Comparison of ENCODE assay signal across 14 cellular contexts in genomic region chr17:80846932-80847331, GRCh38.
DNase-seq lines count a peak whose midpoint lies in the region; ATAC-seq and TF ChIP-seq lines count a peak whose summit lies in the region.
"Had no signal": no experiment of that assay in that cellular context is flagged by ENCODE, and none has a peak within 500 bp of the region (broad histone marks: within the 10 kb centered on the region; RNA-seq: fewer than 3 reads in every experiment).

No MANE protein-coding gene starts in this region.

- no peaks in the 10 kb centered on the region for H3K27me3 ChIP-seq in left ventricle myocardium inferior (ENCODE audit: low read depth)
- no peaks in the 10 kb centered on the region for H3K27me3 ChIP-seq in tibial artery
- no peaks in the 10 kb centered on the region for H3K27me3 ChIP-seq in foreskin keratinocyte
- H3K27me3 ChIP-seq: adrenal gland, ovary, suprapubic skin had no signal

- H3K9me3 ChIP-seq in left ventricle myocardium inferior (replicated peaks) (no peaks in the 10 kb centered on the region), tibial artery (no peaks in the 10 kb centered on the region)
- H3K9me3 ChIP-seq: adrenal gland, ovary, suprapubic skin had no signal

- intact Hi-C loops in cardiac septum (cut with DNase I): no loop called here
- intact Hi-C loops in left ventricle myocardium inferior (cut with micrococcal nuclease): no loop called here
- intact Hi-C loops in activated B cell treated with CpG ODN at 0.5 μM for 24 hours (cut with micrococcal nuclease): no loop called here
- intact Hi-C loops in tibial artery (cut with DNase I; ENCODE audit: low total_unique reads): no loop called here

- H3K9me3 Mint-ChIP-seq in activated B cell treated with CpG ODN at 0.5 μM for 24 hours: no peaks in the 10 kb centered on the region
- H3K9me3 Mint-ChIP-seq in immature natural killer cell: no peaks in the 10 kb centered on the region
- H3K9me3 Mint-ChIP-seq: mesothelial cell of epicardium had no signal

- TF ChIP-seq CTCF in left ventricle myocardium inferior (IDR thresholded peaks at IDR 0.05; ENCODE audit: borderline replicate concordance) (no peak), activated B cell treated with CpG ODN at 0.5 μM for 24 hours (IDR thresholded peaks at IDR 0.05) (no peak), tibial artery (IDR thresholded peaks at IDR 0.05) (no peak), foreskin keratinocyte (conservative IDR thresholded peaks at IDR 0.05) (no peak)

- H3K36me3 Mint-ChIP-seq in activated B cell treated with CpG ODN at 0.5 μM for 24 hours (ENCODE audit: low read depth) (peaks cover 31% of the 10 kb centered on the region), immature natural killer cell (no peaks in the 10 kb centered on the region)

- H3K36me3 ChIP-seq in left ventricle myocardium inferior (peaks cover 27% of the 10 kb centered on the region), tibial artery (peaks cover 12 to 46% (median 37%) of the 10 kb centered on the region in 3 donors)
- H3K36me3 ChIP-seq: ovary had no signal

- H3K4me3 ChIP-seq in left ventricle myocardium inferior: no peak overlapping the region
- H3K4me3 ChIP-seq in tibial artery: no peak overlapping the region
- H3K4me3 ChIP-seq: adrenal gland, ovary, suprapubic skin had no signal

- H3K27ac ChIP-seq in left ventricle myocardium inferior (replicated peaks) (no peak overlapping the region), tibial artery (no peak overlapping the region), foreskin keratinocyte (no peak overlapping the region)
- H3K27ac ChIP-seq: adrenal gland, ovary, suprapubic skin had no signal

- POLR2A ChIA-PET in activated B cell treated with CpG ODN at 0.5 μM for 24 hours (lab: Charles Lee): interaction anchor here (1.2 kb wide), 1 partner anchor 551 kb away, joined by 3 read pairs; no protein-coding TSS in a partner anchor

- H3K27me3 Mint-ChIP-seq in activated B cell treated with CpG ODN at 0.5 μM for 24 hours (no peaks in the 10 kb centered on the region), immature natural killer cell (ENCODE audit: low read depth in 3 of 3) (peaks cover 0 to 2% (median 0%) of the 10 kb centered on the region in 3 donors)

- no peaks in the 10 kb centered on the region for H3K4me1 ChIP-seq in left ventricle myocardium inferior
- H3K4me1 ChIP-seq in tibial artery: peaks cover 0 to 7% (median 0%) of the 10 kb centered on the region in 4 donors
- H3K4me1 ChIP-seq in foreskin keratinocyte: peaks cover 6% of the 10 kb centered on the region
- H3K4me1 ChIP-seq: adrenal gland, suprapubic skin had no signal

- H3K27ac Mint-ChIP-seq in activated B cell treated with CpG ODN at 0.5 μM for 24 hours: peak overlapping the region; percentile 10
- H3K27ac Mint-ChIP-seq in immature natural killer cell: peak overlapping the region; percentile 68 to 94 (median 80)
- H3K27ac Mint-ChIP-seq: mesothelial cell of epicardium had no signal

- DNase-seq in cardiac septum (ENCODE audit: low spot score) (peak; percentile 58), left ventricle myocardium inferior (no peak), activated B cell treated with CpG ODN at 0.5 μM for 24 hours (no peak), immature natural killer cell (no peak), tibial artery (peak; percentile 10 to 38), NCI-H2107 (lab: John Stamatoyannopoulos, UW) (no peak), foreskin keratinocyte (no peak)
- DNase-seq: cerebellar nuclear complex, NCI-H1930, ovary had no signal

- H3K4me1 Mint-ChIP-seq in activated B cell treated with CpG ODN at 0.5 μM for 24 hours: peaks cover 36% of the 10 kb centered on the region
- H3K4me1 Mint-ChIP-seq in immature natural killer cell: peaks cover 28 to 36% of the 10 kb centered on the region in 2 donors
- H3K4me1 Mint-ChIP-seq: mesothelial cell of epicardium had no signal

- ATAC-seq in activated B cell treated with CpG ODN at 0.5 μM for 24 hours (ENCODE audit: low read depth) (no peak), GM18502 (IDR thresholded peaks at IDR 0.05; ENCODE audit: poor library complexity, unreplicated experiment) (no peak), foreskin keratinocyte (no peak)

- H3K4me3 Mint-ChIP-seq in activated B cell treated with CpG ODN at 0.5 μM for 24 hours (peak overlapping the region; percentile 32), immature natural killer cell (peak overlapping the region; percentile 70 to 82 (median 73))
- H3K4me3 Mint-ChIP-seq: mesothelial cell of epicardium had no signal

- CTCF ChIA-PET in activated B cell treated with CpG ODN at 0.5 μM for 24 hours (lab: Charles Lee): no interaction called here

Comparison
In these comparisons a context has a peak if more than half of its experiments do, and no peak if none do; other contexts are left out.
1. DNase-seq: peak in cardiac septum (single experiment) and tibial artery (2 of 2); none in left ventricle myocardium inferior (single experiment), activated B cell treated with CpG ODN at 0.5 μM for 24 hours (single experiment), immature natural killer cell (0 of 3), NCI-H2107 (single experiment) and foreskin keratinocyte (0 of 2).